In genomic region chr22:17159504-17159951, GRCh38 we compare ENCODE assay signal across 8 cellular contexts. TPM values are rescaled to one million over a fixed set of nuclear protein-coding genes. Genes with fewer than 3 reads are reported as not detected.
DNase-seq lines count a peak whose midpoint lies in the region; ATAC-seq and TF ChIP-seq lines count a peak whose summit lies in the region.

No MANE protein-coding gene starts in this region.

- H3K27me3 ChIP-seq in endodermal cell (ENCODE audit: control insufficient read depth, insufficient read depth, low read length, poor library complexity, severe bottlenecking) (no peaks in the 10 kb centered on the region), muscle layer of duodenum (ENCODE audit: low read depth, low read length) (no peaks in the 10 kb centered on the region)

- peaks cover 8% of the 10 kb centered on the region for H3K4me1 Mint-ChIP-seq in endodermal cell
- peaks cover 12 to 26% of the 10 kb centered on the region in 2 donors for H3K4me1 Mint-ChIP-seq in stimulated activated naive B cell treated with anti-CD40 and anti-IgM and Interleukin-4, amounts not matched to agents 10 μg/mL and 1 μg/mL and 100 μg/mL, for 72 hours

- H3K4me3 ChIP-seq in endodermal cell (ENCODE audit: low read length) = peak overlapping the region; percentile 74
- peak overlapping the region; percentile 81 to 86 for H3K4me3 ChIP-seq in muscle layer of duodenum (ENCODE audit: low read depth in 1 of 2, low read length in 2 of 2)

- no peaks in the 10 kb centered on the region for H3K27me3 Mint-ChIP-seq in endodermal cell (ENCODE audit: insufficient read depth)
- no peaks in the 10 kb centered on the region for H3K27me3 Mint-ChIP-seq in stimulated activated naive B cell treated with anti-CD40 and anti-IgM and Interleukin-4, amounts not matched to agents 10 μg/mL and 1 μg/mL and 100 μg/mL, for 72 hours

- H3K27ac ChIP-seq in endodermal cell (ENCODE audit: low read depth, low read length) = no peak overlapping the region
- H3K27ac ChIP-seq in muscle layer of duodenum (ENCODE audit: low read length) = peak overlapping the region; percentile 39

- 64 to 79% methylated on average over 35 of the region's 35 CpGs for WGBS in endodermal cell (ENCODE audit: insufficient coverage in 1 of 2, insufficient read length in 1 of 2), 2 experiments

- peak; percentile 11 for DNase-seq in DMS79 treated with DMSO at 0.1 percent for 48 hours (lab: John Stamatoyannopoulos, UW)
- peak; percentile 5 for DNase-seq in H4 (ENCODE audit: low spot score)
- peak; percentile 47 for DNase-seq in NCI-H1105 treated with DMSO at 0.1 percent for 48 hours (lab: John Stamatoyannopoulos, UW)
- peak; percentile 45 to 53 for DNase-seq in activated CD4-positive, alpha-beta T cell treated with anti-CD3 and anti-CD28 coated beads, Interleukin-2, amount 50 U/mL, for 4 hours
- no peak for DNase-seq in endodermal cell
- peak; percentile 35 for DNase-seq in stimulated activated naive B cell treated with anti-CD40 and anti-IgM and Interleukin-4, amounts not matched to agents 10 μg/mL and 1 μg/mL and 100 μg/mL, for 72 hours
- DNase-seq in ureter (ENCODE audit: low spot score) = no peak

- peaks cover 7% of the 10 kb centered on the region for H3K36me3 ChIP-seq in endodermal cell (ENCODE audit: control insufficient read depth, insufficient read depth, low read length)
- H3K36me3 ChIP-seq in muscle layer of duodenum (ENCODE audit: control insufficient read depth in 1 of 2, insufficient read depth in 2 of 2, low read length in 2 of 2) = no peaks in the 10 kb centered on the region

- H3K36me3 Mint-ChIP-seq in endodermal cell (ENCODE audit: low read depth) = peaks cover 2% of the 10 kb centered on the region
- peaks cover 0 to 3% of the 10 kb centered on the region in 2 donors for H3K36me3 Mint-ChIP-seq in stimulated activated naive B cell treated with anti-CD40 and anti-IgM and Interleukin-4, amounts not matched to agents 10 μg/mL and 1 μg/mL and 100 μg/mL, for 72 hours

- H3K9me3 Mint-ChIP-seq in endodermal cell = no peaks in the 10 kb centered on the region
- no peaks in the 10 kb centered on the region for H3K9me3 Mint-ChIP-seq in stimulated activated naive B cell treated with anti-CD40 and anti-IgM and Interleukin-4, amounts not matched to agents 10 μg/mL and 1 μg/mL and 100 μg/mL, for 72 hours

- no peak overlapping the region for H3K9ac ChIP-seq in endodermal cell (ENCODE audit: extremely low read depth, low read length, poor library complexity, severe bottlenecking)

- H3K4me1 ChIP-seq in endodermal cell (ENCODE audit: control insufficient read depth, insufficient read depth, low read length) = no peaks in the 10 kb centered on the region
- H3K4me1 ChIP-seq in muscle layer of duodenum (ENCODE audit: control insufficient read depth in 1 of 2, insufficient read depth in 2 of 2, low read length in 2 of 2) = peaks cover 8 to 22% of the 10 kb centered on the region in 2 donors

- ATAC-seq in stimulated activated naive B cell treated with anti-CD40 and anti-IgM and Interleukin-4, amounts not matched to agents 10 μg/mL and 1 μg/mL and 100 μg/mL, for 72 hours (replicated peaks) = peak; percentile 35

- peak overlapping the region; percentile 69 for H3K4me3 Mint-ChIP-seq in endodermal cell
- H3K4me3 Mint-ChIP-seq in stimulated activated naive B cell treated with anti-CD40 and anti-IgM and Interleukin-4, amounts not matched to agents 10 μg/mL and 1 μg/mL and 100 μg/mL, for 72 hours = peak overlapping the region; percentile 87 to 96

- H3K9me3 ChIP-seq in endodermal cell (ENCODE audit: control insufficient read depth, low read length) (no peaks in the 10 kb centered on the region), muscle layer of duodenum (ENCODE audit: control insufficient read depth in 1 of 2, low read length in 2 of 2) (no peaks in the 10 kb centered on the region)

- H3K27ac Mint-ChIP-seq in endodermal cell = no peak overlapping the region
- peak overlapping the region; percentile 88 for H3K27ac Mint-ChIP-seq in stimulated activated naive B cell treated with anti-CD40 and anti-IgM and Interleukin-4, amounts not matched to agents 10 μg/mL and 1 μg/mL and 100 μg/mL, for 72 hours

- TF ChIP-seq CTCF in endodermal cell (conservative IDR thresholded peaks at IDR 0.05) = no peak

RNA-seq across cellular contexts. Expression of gene HDHD5, which starts 0.5 kb away (rescaled TPM):
- total RNA-seq in H4 (2014; rRNA removed; shearing (Covaris generic)) = 23.6 and 26.5 TPM in 2 replicates
- total RNA-seq in endodermal cell (10 to 100 TPM; 39.4 to 53.0 TPM), ureter (30.2 TPM)
- 40.5 TPM for polyA plus RNA-seq in endodermal cell (2013, experiment 1 of 2)
- 36.8 TPM for polyA plus RNA-seq in endodermal cell (2013, experiment 2 of 2)

RNA-seq across cellular contexts. Expression of gene TMEM121B, which starts 38.4 kb away (rescaled TPM):
- total RNA-seq in H4 (2014; rRNA removed; shearing (Covaris generic)) = 0.27 TPM in 1 of 2 replicates, not detected in the other
- total RNA-seq in endodermal cell (10 to 100 TPM in 1 of 2 donors, 1 to 10 TPM in 1; 8.9 to 10.9 TPM), ureter (0.18 TPM)
- polyA plus RNA-seq in endodermal cell (2013, experiment 1 of 2) = 9.9 TPM
- polyA plus RNA-seq in endodermal cell (2013, experiment 2 of 2) = 7.9 TPM

RNA-seq across cellular contexts. Expression of gene ADA2, which starts 59.7 kb away (rescaled TPM):
- total RNA-seq in H4 (2014; rRNA removed; shearing (Covaris generic)) = 0.02 TPM in 1 of 2 replicates, not detected in the other
- total RNA-seq in endodermal cell (10 to 100 TPM; 57.6 to 86.8 TPM), ureter (22.9 TPM)
- polyA plus RNA-seq in endodermal cell (2013, experiment 1 of 2) = 14.5 TPM
- polyA plus RNA-seq in endodermal cell (2013, experiment 2 of 2) = 12.1 TPM

Comparison
In these comparisons a context has a peak if more than half of its experiments do, and no peak if none do; other contexts are left out.
1. DNase-seq: peak in DMS79 treated with DMSO at 0.1 percent for 48 hours (single experiment), H4 (single experiment), NCI-H1105 treated with DMSO at 0.1 percent for 48 hours (single experiment), activated CD4-positive, alpha-beta T cell treated with anti-CD3 and anti-CD28 coated beads, Interleukin-2, amount 50 U/mL, for 4 hours (2 of 2) and stimulated activated naive B cell treated with anti-CD40 and anti-IgM and Interleukin-4, amounts not matched to agents 10 μg/mL and 1 μg/mL and 100 μg/mL, for 72 hours (single experiment); none in endodermal cell (single experiment) and ureter (single experiment).
2. RNA of gene ADA2, which starts 59.7 kb away (total RNA-seq): 57.6 to 86.8 TPM in endodermal cell and 22.9 TPM in ureter (single experiment); 0.02 TPM in H4; every median in the first group is over 10 times any median in the second.